In genomic region chr2:42342061-42342794, GRCh38 we compare ENCODE assay signal across 9 cellular contexts. TPM values are rescaled to one million over a fixed set of nuclear protein-coding genes. Genes with fewer than 3 reads are reported as not detected.
DNase-seq lines count a peak whose midpoint lies in the region; ATAC-seq and TF ChIP-seq lines count a peak whose summit lies in the region.
"Had no signal": no experiment of that assay in that cellular context is flagged by ENCODE, and none has a peak within 500 bp of the region (broad histone marks: within the 10 kb centered on the region; RNA-seq: fewer than 3 reads in every experiment).

No MANE protein-coding gene starts in this region.

- H3K27me3 ChIP-seq in layer of hippocampus (ENCODE audit: control insufficient read depth, insufficient read depth, low read length) (no peaks in the 10 kb centered on the region), upper lobe of left lung (no peaks in the 10 kb centered on the region)
- H3K27me3 ChIP-seq: neutrophil had no signal

- no peak for TF ChIP-seq CTCF in upper lobe of left lung (IDR thresholded peaks at IDR 0.05)

- H3K9me3 ChIP-seq in upper lobe of left lung, result no peaks in the 10 kb centered on the region
- H3K9me3 ChIP-seq: neutrophil had no signal

- peaks cover 4 to 14% (median 8%) of the 10 kb centered on the region in 4 donors for H3K4me1 ChIP-seq in upper lobe of left lung

- TF ChIP-seq POLR2A in upper lobe of left lung (IDR thresholded peaks at IDR 0.05), result no peak

- TF ChIP-seq EP300 in upper lobe of left lung (IDR thresholded peaks at IDR 0.05), result no peak

- peaks cover 0 to 46% (median 7%) of the 10 kb centered on the region in 4 donors for H3K36me3 ChIP-seq in upper lobe of left lung

- DNase-seq in EH (ENCODE audit: low read depth), result peak; percentile 96
- peak; percentile 83 for DNase-seq in astrocyte of the hippocampus (ENCODE audit: low read depth, low spot score)
- DNase-seq in upper lobe of left lung, result peak in 1 of 2 donors; percentile 44
- DNase-seq in NCI-H345 (lab: John Stamatoyannopoulos, UW), result no peak
- DNase-seq in SHP77 (lab: John Stamatoyannopoulos, UW), result no peak
- no peak for DNase-seq in NCI-H524 (lab: John Stamatoyannopoulos, UW)

- peak overlapping the region; percentile 33 for H3K27ac ChIP-seq in layer of hippocampus (ENCODE audit: low read depth, low read length)
- peak overlapping the region in 3 of 4 donors; percentile 11 to 35 (median 29) for H3K27ac ChIP-seq in upper lobe of left lung
- H3K27ac ChIP-seq: neutrophil had no signal

- ATAC-seq in HG03432 (IDR thresholded peaks at IDR 0.05; ENCODE audit: unreplicated experiment) (peak; percentile 81), upper lobe of left lung (ENCODE audit: low FRiP score in 2 of 2) (peak; percentile 44 to 62)

- WGBS in upper lobe of left lung, 2 donors, result 72 to 77% methylated on average over 8 of the region's 8 CpGs

- no peak overlapping the region for H3K4me3 ChIP-seq in upper lobe of left lung

RNA-seq across cellular contexts. Expression of gene COX7A2L, which starts 18.8 kb away (rescaled TPM):
- 100 to 1,000 TPM in 2 of 6 donors, 10 to 100 TPM in 4; 57.0 to 123 (median 85.7) TPM for total RNA-seq in upper lobe of left lung

Comparison
In these comparisons a context has a peak if more than half of its experiments do, and no peak if none do; other contexts are left out.
1. DNase-seq: peak in EH (single experiment) and astrocyte of the hippocampus (single experiment); none in NCI-H345 (single experiment), SHP77 (0 of 2) and NCI-H524 (0 of 2).